In genomic region chr18:62751341-62751821, GRCh38 we compare ENCODE assay signal across 9 cellular contexts. TPM values are rescaled to one million over a fixed set of nuclear protein-coding genes. Genes with fewer than 3 reads are reported as not detected.
DNase-seq lines count a peak whose midpoint lies in the region; ATAC-seq and TF ChIP-seq lines count a peak whose summit lies in the region.
"Had no signal": no experiment of that assay in that cellular context is flagged by ENCODE, and none has a peak within 500 bp of the region (broad histone marks: within the 10 kb centered on the region; RNA-seq: fewer than 3 reads in every experiment).

No MANE protein-coding gene starts in this region.

- H4K8ac ChIP-seq in IMR-90 (ENCODE audit: low read depth in 2 of 2, low read length in 2 of 2) = peak overlapping the region in 1 of 2 experiments; percentile 1; a peak in 1 of 4 replicates

- peaks cover 54% of the 10 kb centered on the region for H3K79me2 ChIP-seq in smooth muscle cell (ENCODE audit: low read depth)

- no peak for TF ChIP-seq POLR2A in IMR-90 (IDR thresholded peaks at IDR 0.05; ENCODE audit: low read depth, low read length)

- intact Hi-C loops in IMR-90 (cut with micrococcal nuclease) = no loop called here

- H2AFZ ChIP-seq in IMR-90 (replicated peaks; ENCODE audit: low read length, poor library complexity) (no peak overlapping the region), smooth muscle cell (ENCODE audit: low read depth) (peak overlapping the region; percentile 27)

- in situ Hi-C loops in IMR-90 (cut with MboI; ENCODE audit: low sequenced_read_pairs) (no loop called here), brain microvascular endothelial cell (cut with HindIII; ENCODE audit: low pct_ligation_motif_present, low sequenced_read_pairs) (no loop called here)

- peak; percentile 25 for DNase-seq in IMR-90
- peak; percentile 42 for DNase-seq in brain microvascular endothelial cell
- peak; percentile 94 for DNase-seq in islet precursor cell
- no peak for DNase-seq in smooth muscle cell (lab: John Stamatoyannopoulos, UW; ENCODE audit: unreplicated experiment)
- no peak for DNase-seq in activated CD4-positive, CD25-positive, alpha-beta regulatory T cell (lab: John Stamatoyannopoulos, UW)
- DNase-seq: activated naive CD4-positive, alpha-beta T cell treated with Interleukin-2 at 50 U/mL for 16 hours; MM.1S had no signal

- H2BK15ac ChIP-seq in IMR-90 (ENCODE audit: low read depth, low read length) = no peak overlapping the region

- no CpG with 5 or more reads among the region's 3 CpGs for WGBS in IMR-90 (ENCODE audit: extremely low coverage in 2 of 2, insufficient read length in 1 of 2), 2 experiments
- WGBS in smooth muscle cell (ENCODE audit: low lambda C conversion rate) = 21% methylated on average over 3 of the region's 3 CpGs

- H4K20me1 ChIP-seq in IMR-90 (ENCODE audit: insufficient read depth, low read length) (no peaks in the 10 kb centered on the region), smooth muscle cell (ENCODE audit: low read depth) (no peaks in the 10 kb centered on the region)

- H2BK20ac ChIP-seq in IMR-90 (ENCODE audit: low read depth, low read length) = no peak overlapping the region

- dilution Hi-C loops in IMR-90 (cut with HindIII; ENCODE audit: low sequenced_read_pairs, unreplicated experiment) = no loop called here

- H3K14ac ChIP-seq in IMR-90 (replicated peaks; ENCODE audit: low read depth, low read length) = no peak overlapping the region

- CTCF ChIA-PET in IMR-90 (lab: Yijun Ruan, JAX) = interaction anchor here (0.6 kb wide), 1 partner anchor 117 kb away, joined by 5 read pairs; no protein-coding TSS in a partner anchor

- H3K4ac ChIP-seq in IMR-90 (ENCODE audit: low read depth, low read length) = no peak overlapping the region

- H3K23ac ChIP-seq in IMR-90 (ENCODE audit: low read depth, low read length) = no peak overlapping the region

- no peak overlapping the region; the same call in 1 of the 2 replicates for H2AK5ac ChIP-seq in IMR-90 (ENCODE audit: low read depth, low read length)

- BruUV-seq in IMR-90 (replicated peaks; lab: Mats Ljungman, UMichigan) = no TSS peak

- no peak for TF ChIP-seq CTCF in IMR-90 (conservative IDR thresholded peaks at IDR 0.05; ENCODE audit: low read depth, low read length)
- TF ChIP-seq CTCF in brain microvascular endothelial cell (IDR thresholded peaks at IDR 0.05; ENCODE audit: low read depth, low read length, missing control alignments) = no peak
- TF ChIP-seq CTCF in smooth muscle cell (IDR thresholded peaks at IDR 0.05; ENCODE audit: borderline replicate concordance, insufficient read depth, poor library complexity, severe bottlenecking) = no peak

- no peak overlapping the region for H4K5ac ChIP-seq in IMR-90 (ENCODE audit: low read depth, low read length)

- H3K9me3 ChIP-seq in IMR-90 (ENCODE audit: control insufficient read depth, insufficient read depth, low read length) (peaks cover 2% of the 10 kb centered on the region; the same call in 1 of the 2 replicates), smooth muscle cell (replicated peaks; ENCODE audit: low read depth) (no peaks in the 10 kb centered on the region)

- POLR2A ChIA-PET in IMR-90 (lab: Charles Lee; ENCODE audit: unreplicated experiment) = no interaction called here

- H3K79me1 ChIP-seq in IMR-90 (ENCODE audit: low read depth in 1 of 2, low read length in 2 of 2) = peaks cover 12 to 26% of the 10 kb centered on the region in 2 experiments; a peak in 3 of 4 replicates

- no peak overlapping the region for H2BK120ac ChIP-seq in IMR-90 (ENCODE audit: low read depth, low read length)

- H2AK9ac ChIP-seq in IMR-90 (replicated peaks; ENCODE audit: low read depth, low read length, poor library complexity) = no peak overlapping the region

- H3K27me3 ChIP-seq in IMR-90 (ENCODE audit: control insufficient read depth, insufficient read depth, low read length) (no peaks in the 10 kb centered on the region), brain microvascular endothelial cell (replicated peaks) (no peaks in the 10 kb centered on the region), smooth muscle cell (ENCODE audit: low read depth) (no peaks in the 10 kb centered on the region)

- H3K27ac ChIP-seq in IMR-90 (ENCODE audit: insufficient read depth, low read length) = no peak overlapping the region
- peak overlapping the region; percentile 34 for H3K27ac ChIP-seq in brain microvascular endothelial cell
- no peak overlapping the region for H3K27ac ChIP-seq in smooth muscle cell (ENCODE audit: low read depth)

- peaks cover 3% of the 10 kb centered on the region; the same call in 1 of the 2 replicates for H3K9me1 ChIP-seq in IMR-90 (ENCODE audit: insufficient read depth, low read length)

- H3K4me3 ChIP-seq in IMR-90 (ENCODE audit: insufficient read depth, low read depth, low read length) = no peak overlapping the region
- no peak overlapping the region for H3K4me3 ChIP-seq in brain microvascular endothelial cell (ENCODE audit: low read depth, low read length)
- H3K4me3 ChIP-seq in smooth muscle cell = no peak overlapping the region

- H3K9ac ChIP-seq in IMR-90 (ENCODE audit: low read depth, low read length) (no peak overlapping the region), smooth muscle cell (ENCODE audit: low read depth) (no peak overlapping the region)

- peak; percentile 59 for ATAC-seq in IMR-90 (ENCODE audit: low read depth)
- ATAC-seq in HG03460 (IDR thresholded peaks at IDR 0.05; ENCODE audit: unreplicated experiment) = no peak
- no peak for ATAC-seq in HG03354 (IDR thresholded peaks at IDR 0.05; ENCODE audit: poor library complexity, severe bottlenecking, unreplicated experiment)

- H3K56ac ChIP-seq in IMR-90 (ENCODE audit: extremely low read depth, insufficient read depth, low read length) = no peak overlapping the region

- peak overlapping the region; percentile 36; the same call in 1 of the 2 replicates for H4K91ac ChIP-seq in IMR-90 (ENCODE audit: insufficient read depth, low read depth, low read length)

- no peak for TF ChIP-seq RAD21 in IMR-90 (IDR thresholded peaks at IDR 0.05; ENCODE audit: low read length)

- H2BK5ac ChIP-seq in IMR-90 (ENCODE audit: low read depth, low read length, poor library complexity, severe bottlenecking) = no peak overlapping the region

- H3K4me1 ChIP-seq in IMR-90 (ENCODE audit: control insufficient read depth, insufficient read depth, low read length) (peaks cover 7% of the 10 kb centered on the region), smooth muscle cell (ENCODE audit: low read depth) (peaks cover 29% of the 10 kb centered on the region)

- H3K4me2 ChIP-seq in IMR-90 (ENCODE audit: low read depth, low read length) (peak overlapping the region; percentile 40; the same call in 1 of the 2 replicates), smooth muscle cell (peak overlapping the region; percentile 60)

- no peak overlapping the region for H3K18ac ChIP-seq in IMR-90 (ENCODE audit: low read depth, low read length)

- no peaks in the 10 kb centered on the region for H3F3A ChIP-seq in smooth muscle cell (ENCODE audit: low read depth)

- H3K36me3 ChIP-seq in IMR-90 (ENCODE audit: control insufficient read depth, insufficient read depth, low read length) = no peaks in the 10 kb centered on the region
- H3K36me3 ChIP-seq in brain microvascular endothelial cell (replicated peaks) = no peaks in the 10 kb centered on the region
- no peaks in the 10 kb centered on the region for H3K36me3 ChIP-seq in smooth muscle cell (ENCODE audit: low read depth)

TF ChIP-seq in IMR-90, 13 proteins besides CTCF, POLR2A, EP300 and RAD21:
- no peak for TF ChIP-seq NFE2L2 (IDR thresholded peaks at IDR 0.05; ENCODE audit: low read depth, low read length)
- no peak for TF ChIP-seq SMC3 (IDR thresholded peaks at IDR 0.05; ENCODE audit: low read depth, low read length)

RNA-seq across cellular contexts. Expression of gene PHLPP1, which starts 36.0 kb away (rescaled TPM):
- 3.6 TPM in 2 replicates for total RNA-seq in IMR-90 (2012; rRNA removed)
- polyA plus RNA-seq in IMR-90 (2012; rRNA removed) = 3.3 and 4.2 TPM in 2 replicates
- polyA plus RNA-seq in IMR-90 (2012; cell fraction: cytosol; rRNA removed) = 2.4 and 2.7 TPM in 2 replicates
- polyA plus RNA-seq in IMR-90 (2012; cell fraction: nucleus; rRNA removed; ENCODE audit: low replicate concordance) = 4.7 and 4.8 TPM in 2 replicates
- total RNA-seq in smooth muscle cell = 4.3 and 5.3 TPM in 2 replicates
- polyA plus RNA-seq in smooth muscle cell = 1.1 and 3.1 TPM in 2 replicates

Comparison
In these comparisons a context has a peak if more than half of its experiments do, and no peak if none do; other contexts are left out.
1. DNase-seq: peak in IMR-90 (single experiment), brain microvascular endothelial cell (single experiment) and islet precursor cell (single experiment); none in smooth muscle cell (single experiment) and activated CD4-positive, CD25-positive, alpha-beta regulatory T cell (0 of 4).